ENCODE assay signal across 24 cellular contexts in the genomic region with DNA sequence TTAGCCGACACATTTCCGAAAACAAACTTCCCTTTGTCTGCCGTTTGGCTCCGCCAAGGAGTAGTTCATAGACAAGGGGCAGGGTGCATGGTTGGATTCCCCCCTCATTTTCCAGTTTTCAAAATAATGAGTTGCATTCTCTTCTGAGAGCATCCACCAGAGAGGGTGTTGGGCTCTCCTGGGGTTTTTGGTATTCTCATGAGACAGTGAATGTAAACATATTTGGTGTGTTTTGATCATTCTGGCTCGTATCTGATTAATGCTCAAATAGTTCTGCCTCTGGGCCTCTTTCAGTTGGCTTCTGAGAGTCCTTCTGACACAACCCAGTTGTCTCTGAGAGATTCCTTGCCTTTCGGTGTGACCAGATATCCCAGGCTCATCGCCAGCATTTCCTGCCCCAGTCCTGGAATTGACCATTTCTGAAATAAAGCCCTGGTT. TPM values are rescaled to one million over a fixed set of nuclear protein-coding genes. Genes with fewer than 3 reads are reported as not detected.
DNase-seq lines count a peak whose midpoint lies in the region; ATAC-seq, FAIRE-seq and TF ChIP-seq lines count a peak whose summit lies in the region.
"Had no signal": no experiment of that assay in that cellular context is flagged by ENCODE, and none has a peak within 500 bp of the region (broad histone marks: within the 10 kb centered on the region; RNA-seq: fewer than 3 reads in every experiment).

No MANE protein-coding gene starts in this region.

- peaks cover 23 to 84% (median 81%) of the 10 kb centered on the region in 10 experiments for H3K4me1 ChIP-seq in BLaER1 treated with 17β-estradiol and CSF1 and Interleukin-3, amounts not matched to agents 10 nM and 100 nM
- peaks cover 27 to 55% (median 39%) of the 10 kb centered on the region in 3 donors for H3K4me1 ChIP-seq in skeletal muscle tissue (ENCODE audit: control insufficient read depth in 3 of 3, insufficient read depth in 3 of 3, low read length in 3 of 3)

- CTCF ChIA-PET in activated B cell treated with CpG ODN at 0.5 μM for 24 hours (lab: Charles Lee), result no interaction called here

- no peaks in the 10 kb centered on the region for H3K9me3 ChIP-seq in BLaER1 treated with 17β-estradiol and CSF1 and Interleukin-3, amounts not matched to agents 10 nM and 100 nM (replicated peaks in 1 of 11)
- no peaks in the 10 kb centered on the region for H3K9me3 ChIP-seq in skeletal muscle tissue (ENCODE audit: control insufficient read depth in 3 of 3, low read length in 3 of 3)
- H3K9me3 ChIP-seq: heart left ventricle, SJCRH30 had no signal

- peaks cover 18 to 81% (median 53%) of the 10 kb centered on the region in 11 experiments; a peak in 18 of 22 replicates for H4K20me1 ChIP-seq in BLaER1 treated with 17β-estradiol and CSF1 and Interleukin-3, amounts not matched to agents 10 nM and 100 nM

- H3K27ac ChIP-seq in BLaER1 treated with 17β-estradiol and CSF1 and Interleukin-3, amounts not matched to agents 10 nM and 100 nM, result peak overlapping the region in 9 of 11 experiments; percentile 30 to 64 (median 41); a peak in 18 of 22 replicates
- H3K27ac ChIP-seq in skeletal muscle tissue (ENCODE audit: low read depth, low read length), result peak overlapping the region; percentile 20

- intact Hi-C loops in activated B cell treated with CpG ODN at 0.5 μM for 24 hours (cut with micrococcal nuclease), result no loop called here

- peaks cover 0 to 43% (median 18%) of the 10 kb centered on the region in 11 experiments; a peak in 16 of 22 replicates for H3K36me3 ChIP-seq in BLaER1 treated with 17β-estradiol and CSF1 and Interleukin-3, amounts not matched to agents 10 nM and 100 nM
- H3K36me3 ChIP-seq in skeletal muscle tissue (ENCODE audit: control insufficient read depth in 3 of 3, insufficient read depth in 3 of 3, low read length in 3 of 3), result no peaks in the 10 kb centered on the region
- H3K36me3 ChIP-seq: SJCRH30 had no signal

- no peak overlapping the region; a peak in 1 of 20 replicates for H3K4me3 ChIP-seq in BLaER1 treated with 17β-estradiol and CSF1 and Interleukin-3, amounts not matched to agents 10 nM and 100 nM
- H3K4me3 ChIP-seq in skeletal muscle tissue (ENCODE audit: low read length in 3 of 3), result no peak overlapping the region
- H3K4me3 ChIP-seq: heart left ventricle, SJCRH30, skin epidermis had no signal

- no peak for ATAC-seq in activated B cell treated with CpG ODN at 0.5 μM for 24 hours (ENCODE audit: low read depth)
- ATAC-seq: heart left ventricle; left cardiac atrium; natural killer cell treated with Interleukin-12 subunit alpha and Interleukin-12 subunit beta and Interleukin-15 and Interleukin-18, amount 100 ng/mL, for 72 hours; stimulated activated effector memory CD8-positive, alpha-beta T cell treated with anti-CD3 and anti-CD28 coated beads, Interleukin-12 subunit alpha, Interleukin-12 subunit beta, amount 100 ng/mL, for 72 hours had no signal

- no peak for TF ChIP-seq POLR2A in GM12891 (IDR thresholded peaks at IDR 0.05; ENCODE audit: low read depth, low read length)

- peaks cover 20% of the 10 kb centered on the region for H3K4me1 Mint-ChIP-seq in activated B cell treated with CpG ODN at 0.5 μM for 24 hours

- no peak for FAIRE-seq in GM12891 (lab: Jason Lieb, UNC)
- FAIRE-seq: GM18507 had no signal

- no peak overlapping the region for H3K4me3 Mint-ChIP-seq in activated B cell treated with CpG ODN at 0.5 μM for 24 hours
- H3K4me3 Mint-ChIP-seq: activated naive CD8-positive, alpha-beta T cell; B cell; natural killer cell treated with Interleukin-12 subunit alpha and Interleukin-12 subunit beta and Interleukin-15 and Interleukin-18, amount 100 ng/mL, for 72 hours; stimulated activated effector memory CD8-positive, alpha-beta T cell treated with anti-CD3 and anti-CD28 coated beads, Interleukin-12 subunit alpha, Interleukin-12 subunit beta, amount 100 ng/mL, for 72 hours had no signal

- TF ChIP-seq CTCF in activated B cell treated with CpG ODN at 0.5 μM for 24 hours (IDR thresholded peaks at IDR 0.05) (no peak), GM10266 (IDR thresholded peaks at IDR 0.05; ENCODE audit: control insufficient read depth, insufficient read depth, low read depth, missing control alignments) (no peak)

- peak overlapping the region; percentile 46 for H3K27ac Mint-ChIP-seq in activated B cell treated with CpG ODN at 0.5 μM for 24 hours
- H3K27ac Mint-ChIP-seq: activated naive CD8-positive, alpha-beta T cell; natural killer cell treated with Interleukin-12 subunit alpha and Interleukin-12 subunit beta and Interleukin-15 and Interleukin-18, amount 100 ng/mL, for 72 hours; progenitor cell of endocrine pancreas; stimulated activated effector memory CD8-positive, alpha-beta T cell treated with anti-CD3 and anti-CD28 coated beads, Interleukin-12 subunit alpha, Interleukin-12 subunit beta, amount 100 ng/mL, for 72 hours had no signal

- H3K36me3 Mint-ChIP-seq in activated B cell treated with CpG ODN at 0.5 μM for 24 hours (ENCODE audit: low read depth), result peaks cover 40% of the 10 kb centered on the region

- H3K4me2 ChIP-seq in BLaER1 treated with 17β-estradiol and CSF1 and Interleukin-3, amounts not matched to agents 10 nM and 100 nM, result peak overlapping the region; percentile 66 to 90 (median 84)

- no peaks in the 10 kb centered on the region for H3K27me3 Mint-ChIP-seq in activated B cell treated with CpG ODN at 0.5 μM for 24 hours
- H3K27me3 Mint-ChIP-seq: activated naive CD8-positive, alpha-beta T cell; B cell; natural killer cell treated with Interleukin-12 subunit alpha and Interleukin-12 subunit beta and Interleukin-15 and Interleukin-18, amount 100 ng/mL, for 72 hours; progenitor cell of endocrine pancreas had no signal

- no peaks in the 10 kb centered on the region for H3K9me3 Mint-ChIP-seq in activated B cell treated with CpG ODN at 0.5 μM for 24 hours

- POLR2A ChIA-PET in activated B cell treated with CpG ODN at 0.5 μM for 24 hours (lab: Charles Lee), result no interaction called here

- H3K9ac ChIP-seq in BLaER1 treated with 17β-estradiol and CSF1 and Interleukin-3, amounts not matched to agents 10 nM and 100 nM, result peak overlapping the region in 2 of 11 experiments; percentile 32 to 37; a peak in 5 of 22 replicates
- no peak overlapping the region for H3K9ac ChIP-seq in skeletal muscle tissue (ENCODE audit: low read depth in 1 of 3, low read length in 3 of 3)

- 0 out of 22 replicates have a peak, but pooled peaks cover 0 to 4% (median 0%) of the 10 kb centered on the region in 11 experiments for H3K27me3 ChIP-seq in BLaER1 treated with 17β-estradiol and CSF1 and Interleukin-3, amounts not matched to agents 10 nM and 100 nM
- H3K27me3 ChIP-seq in skeletal muscle tissue (ENCODE audit: control insufficient read depth in 3 of 3, insufficient read depth in 3 of 3, low read length in 3 of 3), result no peaks in the 10 kb centered on the region
- H3K27me3 ChIP-seq: heart left ventricle, SJCRH30 had no signal

- DNase-seq in activated B cell treated with CpG ODN at 0.5 μM for 24 hours, result no peak
- peak; percentile 96 for DNase-seq in foreskin melanocyte
- DNase-seq in GM12891 (ENCODE audit: insufficient read length, low spot score), result no peak
- DNase-seq in NCI-H2107 treated with DMSO at 0.1 percent for 48 hours (lab: John Stamatoyannopoulos, UW; ENCODE audit: unreplicated experiment), result no peak
- DNase-seq in GM10266 (ENCODE audit: extremely low spot score), result no peak
- no peak for DNase-seq in GF-D8 (lab: John Stamatoyannopoulos, UW)
- DNase-seq: activated CD4-positive, alpha-beta T cell treated with anti-CD3 and anti-CD28 coated beads for 4 hours; effector memory CD4-positive, alpha-beta T cell; GOT3; heart left ventricle; left cardiac atrium; midbrain; SJCRH30; stimulated activated CD4-positive, alpha-beta T cell treated with anti-CD3 and anti-CD28 coated beads, Interleukin-2, amount 100 ng/mL, for 24 hours; T-helper 1 cell had no signal

TF ChIP-seq in GM12891, 5 proteins besides CTCF, POLR2A, EP300 and RAD21:
- no peak for TF ChIP-seq PAX5 (IDR thresholded peaks at IDR 0.05; ENCODE audit: insufficient read depth, low read length, severe bottlenecking)
- TF ChIP-seq SPI1 (IDR thresholded peaks at IDR 0.05; ENCODE audit: low read depth, low read length), result no peak
- no peak for TF ChIP-seq TAF1 (IDR thresholded peaks at IDR 0.05; ENCODE audit: low read depth, low read length)
- TF ChIP-seq POLR2AphosphoS5 (IDR thresholded peaks at IDR 0.05; ENCODE audit: low read depth, low read length), result no peak
- no peak for TF ChIP-seq POU2F2 (IDR thresholded peaks at IDR 0.05; ENCODE audit: low read depth, low read length)

RNA-seq across cellular contexts. Expression of a gene that starts 21.7 kb away (rescaled TPM):
- 39.3 and 45.6 TPM in 2 replicates for total RNA-seq in activated B cell treated with CpG ODN at 0.5 μM for 24 hours
- total RNA-seq in skeletal muscle tissue, result 26.1 TPM
- polyA plus RNA-seq in GM12891 (2012; ENCODE audit: low read depth, missing spikeins), result 8.7 TPM
